Comparison of ENCODE assay signal across 23 cellular contexts in genomic region chr15:79832358-79832757, GRCh38.
DNase-seq lines count a peak whose midpoint lies in the region; ATAC-seq, FAIRE-seq and TF ChIP-seq lines count a peak whose summit lies in the region.
"Had no signal": no experiment of that assay in that cellular context is flagged by ENCODE, and none has a peak within 500 bp of the region (broad histone marks: within the 10 kb centered on the region; RNA-seq: fewer than 3 reads in every experiment).

No MANE protein-coding gene starts in this region.

- no peaks in the 10 kb centered on the region for H3K27me3 ChIP-seq in CD8-positive, alpha-beta T cell (ENCODE audit: insufficient read depth, low read length)
- no peaks in the 10 kb centered on the region for H3K27me3 ChIP-seq in astrocyte (ENCODE audit: insufficient read depth, low read length)
- H3K27me3 ChIP-seq: BLaER1 had no signal

- no peak overlapping the region for H3K4me2 ChIP-seq in astrocyte (ENCODE audit: low read length)
- H3K4me2 ChIP-seq: BLaER1, GM23338 had no signal

- H3K4me3 ChIP-seq in CD8-positive, alpha-beta T cell (ENCODE audit: low read depth, low read length), result no peak overlapping the region
- H3K4me3 ChIP-seq in astrocyte (ENCODE audit: insufficient read depth, low read depth, low read length), result no peak overlapping the region
- H3K4me3 ChIP-seq: BLaER1, GM23338 had no signal

- peaks cover 5% of the 10 kb centered on the region for H3K4me1 ChIP-seq in CD8-positive, alpha-beta T cell (ENCODE audit: insufficient read depth, low read length)
- H3K4me1 ChIP-seq in astrocyte (ENCODE audit: insufficient read depth, low read length), result no peaks in the 10 kb centered on the region

- no peak overlapping the region for H3K9ac ChIP-seq in astrocyte (ENCODE audit: low read length)
- H3K9ac ChIP-seq: BLaER1 had no signal

- no peak for TF ChIP-seq CTCF in activated CD8-positive, alpha-beta T cell treated with anti-CD3 and anti-CD28 coated beads for 36 hours (IDR thresholded peaks at IDR 0.05)
- TF ChIP-seq CTCF in CD8-positive, alpha-beta T cell (IDR thresholded peaks at IDR 0.05), result no peak
- no peak for TF ChIP-seq CTCF in astrocyte (IDR thresholded peaks at IDR 0.05; ENCODE audit: insufficient read depth, low read depth, low read length)

- FAIRE-seq in astrocyte (lab: Jason Lieb, UNC), result no peak
- FAIRE-seq: GM12892, GM18507, H54, HTR-8/SVneo had no signal

- no peak overlapping the region for H3K4me3 Mint-ChIP-seq in activated CD8-positive, alpha-beta T cell treated with anti-CD3 and anti-CD28 coated beads, Interleukin-2, amount 10 ng/mL, durations not matched to agents 7 days and 5 days
- H3K4me3 Mint-ChIP-seq in activated CD8-positive, alpha-beta T cell treated with anti-CD3 and anti-CD28 coated beads for 36 hours, result no peak overlapping the region
- no peak overlapping the region for H3K4me3 Mint-ChIP-seq in CD8-positive, alpha-beta T cell
- H3K4me3 Mint-ChIP-seq in astrocyte (ENCODE audit: unreplicated experiment) (no peak overlapping the region), immature natural killer cell (peak overlapping the region in 2 of 5 donors; percentile 11 to 42)
- H3K4me3 Mint-ChIP-seq: CD14-positive monocyte; CD4-positive, alpha-beta memory T cell; GM23338; IgD-negative memory B cell had no signal

- peaks cover 17% of the 10 kb centered on the region for H3K4me1 Mint-ChIP-seq in activated CD8-positive, alpha-beta T cell treated with anti-CD3 and anti-CD28 coated beads, Interleukin-2, amount 10 ng/mL, durations not matched to agents 7 days and 5 days (ENCODE audit: low read depth)
- peaks cover 3% of the 10 kb centered on the region for H3K4me1 Mint-ChIP-seq in activated CD8-positive, alpha-beta T cell treated with anti-CD3 and anti-CD28 coated beads for 36 hours (ENCODE audit: low read depth)
- H3K4me1 Mint-ChIP-seq in CD8-positive, alpha-beta T cell (ENCODE audit: low read depth), result peaks cover 14% of the 10 kb centered on the region
- H3K4me1 Mint-ChIP-seq in astrocyte (ENCODE audit: low read depth, unreplicated experiment), result no peaks in the 10 kb centered on the region
- H3K4me1 Mint-ChIP-seq in immature natural killer cell, result peaks cover 19 to 22% of the 10 kb centered on the region in 2 donors
- H3K4me1 Mint-ChIP-seq: IgD-negative memory B cell had no signal

- intact Hi-C loops in activated CD8-positive, alpha-beta T cell treated with anti-CD3 and anti-CD28 coated beads for 36 hours (cut with micrococcal nuclease), result no loop called here
- intact Hi-C loops in CD8-positive, alpha-beta T cell (cut with DNase I, micrococcal nuclease), result no loop called here

- H3K36me3 Mint-ChIP-seq in activated CD8-positive, alpha-beta T cell treated with anti-CD3 and anti-CD28 coated beads, Interleukin-2, amount 10 ng/mL, durations not matched to agents 7 days and 5 days (ENCODE audit: low read depth), result peaks cover 14% of the 10 kb centered on the region
- H3K36me3 Mint-ChIP-seq in activated CD8-positive, alpha-beta T cell treated with anti-CD3 and anti-CD28 coated beads for 36 hours (ENCODE audit: low read depth), result peaks cover 5% of the 10 kb centered on the region
- peaks cover 24% of the 10 kb centered on the region for H3K36me3 Mint-ChIP-seq in CD8-positive, alpha-beta T cell
- H3K36me3 Mint-ChIP-seq in astrocyte (ENCODE audit: low read depth, unreplicated experiment) (peaks cover 29% of the 10 kb centered on the region), immature natural killer cell (peaks cover 7 to 12% (median 11%) of the 10 kb centered on the region in 3 donors)

- no peak for ATAC-seq in activated CD8-positive, alpha-beta T cell treated with anti-CD3 and anti-CD28 coated beads, Interleukin-2, amount 10 ng/mL, durations not matched to agents 7 days and 5 days
- ATAC-seq in activated CD8-positive, alpha-beta T cell treated with anti-CD3 and anti-CD28 coated beads for 36 hours, result no peak
- no peak for ATAC-seq in CD8-positive, alpha-beta T cell
- no peak for ATAC-seq in GM19455 (IDR thresholded peaks at IDR 0.05; ENCODE audit: unreplicated experiment)
- ATAC-seq: GM23338 had no signal

- H3K36me3 ChIP-seq in CD8-positive, alpha-beta T cell (ENCODE audit: insufficient read depth, low read length), result no peaks in the 10 kb centered on the region
- H3K36me3 ChIP-seq in astrocyte (ENCODE audit: insufficient read depth, low read length), result no peaks in the 10 kb centered on the region
- H3K36me3 ChIP-seq: BLaER1 had no signal

- H3K9me3 ChIP-seq in CD8-positive, alpha-beta T cell (ENCODE audit: low read length), result no peaks in the 10 kb centered on the region
- H3K9me3 ChIP-seq in astrocyte (ENCODE audit: insufficient read depth, low read depth, low read length), result no peaks in the 10 kb centered on the region
- H3K9me3 ChIP-seq: BLaER1 had no signal

- H2AFZ ChIP-seq in astrocyte (ENCODE audit: low read depth, low read length), result no peak overlapping the region
- H2AFZ ChIP-seq: GM23338 had no signal

- no peak for DNase-seq in activated CD8-positive, alpha-beta T cell treated with anti-CD3 and anti-CD28 coated beads, Interleukin-2, amount 10 ng/mL, durations not matched to agents 7 days and 5 days
- no peak for DNase-seq in activated CD8-positive, alpha-beta T cell treated with anti-CD3 and anti-CD28 coated beads for 36 hours
- no peak for DNase-seq in CD8-positive, alpha-beta T cell
- DNase-seq in astrocyte (ENCODE audit: low read depth), result no peak
- DNase-seq in immature natural killer cell, result no peak
- DNase-seq in NAMALWA (ENCODE audit: low spot score), result no peak
- no peak for DNase-seq in retina
- DNase-seq: 8988T; CD4-positive, alpha-beta memory T cell; DMS 273 treated with DMSO at 0.1 percent for 48 hours; DMS53; DND-41; EL; HCEC 1CT had no signal

- H3K27me3 Mint-ChIP-seq in activated CD8-positive, alpha-beta T cell treated with anti-CD3 and anti-CD28 coated beads, Interleukin-2, amount 10 ng/mL, durations not matched to agents 7 days and 5 days (ENCODE audit: low read depth), result no peaks in the 10 kb centered on the region
- no peaks in the 10 kb centered on the region for H3K27me3 Mint-ChIP-seq in activated CD8-positive, alpha-beta T cell treated with anti-CD3 and anti-CD28 coated beads for 36 hours
- no peaks in the 10 kb centered on the region for H3K27me3 Mint-ChIP-seq in CD8-positive, alpha-beta T cell (ENCODE audit: low read depth)
- H3K27me3 Mint-ChIP-seq in astrocyte (ENCODE audit: low read depth, unreplicated experiment), result no peaks in the 10 kb centered on the region
- H3K27me3 Mint-ChIP-seq in immature natural killer cell (ENCODE audit: low read depth in 3 of 3), result no peaks in the 10 kb centered on the region
- H3K27me3 Mint-ChIP-seq: CD4-positive, alpha-beta memory T cell; IgD-negative memory B cell had no signal

- no peaks in the 10 kb centered on the region for H3K79me2 ChIP-seq in astrocyte (ENCODE audit: insufficient read depth, low read length)

- H3K27ac ChIP-seq in CD8-positive, alpha-beta T cell (ENCODE audit: low read depth, low read length), result no peak overlapping the region
- no peak overlapping the region for H3K27ac ChIP-seq in astrocyte (ENCODE audit: low read depth, low read length)
- H3K27ac ChIP-seq: BLaER1 had no signal

- H3K9me3 Mint-ChIP-seq in activated CD8-positive, alpha-beta T cell treated with anti-CD3 and anti-CD28 coated beads, Interleukin-2, amount 10 ng/mL, durations not matched to agents 7 days and 5 days (ENCODE audit: insufficient read depth), result no peaks in the 10 kb centered on the region
- H3K9me3 Mint-ChIP-seq in activated CD8-positive, alpha-beta T cell treated with anti-CD3 and anti-CD28 coated beads for 36 hours, result no peaks in the 10 kb centered on the region
- H3K9me3 Mint-ChIP-seq in CD8-positive, alpha-beta T cell, result no peaks in the 10 kb centered on the region
- peaks cover 4% of the 10 kb centered on the region for H3K9me3 Mint-ChIP-seq in astrocyte (ENCODE audit: unreplicated experiment)
- no peaks in the 10 kb centered on the region for H3K9me3 Mint-ChIP-seq in immature natural killer cell
- H3K9me3 Mint-ChIP-seq: CD4-positive, alpha-beta memory T cell had no signal

- CTCF ChIA-PET in activated CD8-positive, alpha-beta T cell treated with anti-CD3 and anti-CD28 coated beads, Interleukin-2, amount 10 ng/mL, durations not matched to agents 7 days and 5 days (lab: Charles Lee), result interaction anchor here (2.1 kb wide), 1 partner anchor 18 kb away, joined by 10 read pairs; no protein-coding TSS in a partner anchor
- CTCF ChIA-PET in activated CD8-positive, alpha-beta T cell treated with anti-CD3 and anti-CD28 coated beads for 36 hours (lab: Charles Lee), result interaction anchor here (1.8 kb wide), 1 partner anchor 21 kb away, joined by 6 read pairs; no protein-coding TSS in a partner anchor
- CTCF ChIA-PET in CD8-positive, alpha-beta T cell (lab: Charles Lee), result interaction anchor here (2.4 kb wide), 1 partner anchor 21 kb away, joined by 7 read pairs; no protein-coding TSS in a partner anchor

- no peaks in the 10 kb centered on the region for H4K20me1 ChIP-seq in astrocyte (ENCODE audit: insufficient read depth, low read length)
- H4K20me1 ChIP-seq: BLaER1 had no signal

- POLR2A ChIA-PET in activated CD8-positive, alpha-beta T cell treated with anti-CD3 and anti-CD28 coated beads, Interleukin-2, amount 10 ng/mL, durations not matched to agents 7 days and 5 days (lab: Charles Lee), result no interaction called here
- POLR2A ChIA-PET in activated CD8-positive, alpha-beta T cell treated with anti-CD3 and anti-CD28 coated beads for 36 hours (lab: Charles Lee), result no interaction called here
- POLR2A ChIA-PET in CD8-positive, alpha-beta T cell (lab: Charles Lee), result no interaction called here

- peak overlapping the region; percentile 55 for H3K27ac Mint-ChIP-seq in activated CD8-positive, alpha-beta T cell treated with anti-CD3 and anti-CD28 coated beads, Interleukin-2, amount 10 ng/mL, durations not matched to agents 7 days and 5 days
- H3K27ac Mint-ChIP-seq in activated CD8-positive, alpha-beta T cell treated with anti-CD3 and anti-CD28 coated beads for 36 hours, result no peak overlapping the region
- H3K27ac Mint-ChIP-seq in CD8-positive, alpha-beta T cell, result peak overlapping the region; percentile 45
- H3K27ac Mint-ChIP-seq in astrocyte (ENCODE audit: unreplicated experiment) (peak overlapping the region; percentile 53), immature natural killer cell (peak overlapping the region; percentile 5 to 79 (median 57))
- H3K27ac Mint-ChIP-seq: GM23338, IgD-negative memory B cell had no signal
